Comparison of ENCODE assay signal across 21 cellular contexts in genomic region chr11:61528114-61528513, GRCh38. TPM values are rescaled to one million over a fixed set of nuclear protein-coding genes. Genes with fewer than 3 reads are reported as not detected.
A peak's percentile ranks its signal among the peaks of the same experiment; 100 is the strongest.
DNase-seq lines count a peak whose midpoint lies in the region; ATAC-seq, FAIRE-seq and TF ChIP-seq lines count a peak whose summit lies in the region.
"Had no signal": no experiment of that assay in that cellular context is flagged by ENCODE, and none has a peak within 500 bp of the region (broad histone marks: within the 10 kb centered on the region; RNA-seq: fewer than 3 reads in every experiment).

No MANE protein-coding gene starts in this region.

- H3K27me3 Mint-ChIP-seq in GM23338 (ENCODE audit: insufficient read depth, low read depth, poor library complexity) (peaks cover 13% of the 10 kb centered on the region), T-helper 17 cell (peaks cover 46% of the 10 kb centered on the region)

- H3K14ac ChIP-seq in H1 (ENCODE audit: insufficient read length), result no peak overlapping the region

- H3K27ac ChIP-seq in GM23338 (ENCODE audit: low read depth) (no peak overlapping the region), H1 (ENCODE audit: low read depth, low read length) (no peak overlapping the region), tibial artery (no peak overlapping the region)

- H2AFZ ChIP-seq in GM23338 (no peak overlapping the region), H1 (ENCODE audit: low read length) (no peak overlapping the region)

- H3K27ac Mint-ChIP-seq in GM23338, result no peak overlapping the region
- no peak overlapping the region for H3K27ac Mint-ChIP-seq in T-helper 17 cell
- H3K27ac Mint-ChIP-seq: CD14-positive monocyte, HFFc6, IgD-negative memory B cell had no signal

- no peak overlapping the region for H2AK5ac ChIP-seq in H1 (ENCODE audit: low read depth, low read length)

- no peak for TF ChIP-seq EP300 in H1 (IDR thresholded peaks at IDR 0.05; ENCODE audit: borderline replicate concordance in 1 of 2, low read depth in 2 of 2, low read length in 2 of 2)

- CTCF ChIA-PET in H1 (lab: Charles Lee; ENCODE audit: partially characterized antibody), result interaction anchor here (1.6 to 40.4 kb wide), 8 partner anchors 8 to 111 kb away, joined by 5 to 2106 read pairs (median 15); a partner anchor contains a TSS

- TF ChIP-seq POLR2A in H1 (IDR thresholded peaks at IDR 0.05; ENCODE audit: control extremely low read depth in 1 of 2, low read depth in 2 of 2, low read length in 2 of 2), result no peak

- no peak overlapping the region; the same call in 1 of the 2 replicates for H4K8ac ChIP-seq in H1 (ENCODE audit: extremely low read depth, insufficient read depth, low read length)

- no peak overlapping the region for H4K91ac ChIP-seq in H1 (replicated peaks; ENCODE audit: insufficient read length, low read length)

- H3K4me2 ChIP-seq in GM23338 (no peak overlapping the region), H1 (ENCODE audit: insufficient read depth in 1 of 2, low read depth in 2 of 2, low read length in 2 of 2) (no peak overlapping the region)

- no peak overlapping the region for H4K5ac ChIP-seq in H1 (ENCODE audit: insufficient read length, low read depth, low read length)

- H3K4me1 ChIP-seq in GM23338 (ENCODE audit: insufficient read depth) (no peaks in the 10 kb centered on the region), NT2/D1 (ENCODE audit: insufficient read depth, insufficient read length) (peaks cover 27% of the 10 kb centered on the region), H1 (replicated peaks in 1 of 4; ENCODE audit: control insufficient read depth in 3 of 4, insufficient read depth in 4 of 4, low read length in 3 of 4) (peaks cover 0 to 11% (median 4%) of the 10 kb centered on the region in 4 experiments; a peak in 5 of 7 replicates), tibial artery (no peaks in the 10 kb centered on the region)

- POLR2A ChIA-PET in H1 (lab: Charles Lee; ENCODE audit: partially characterized antibody), result interaction anchor here (1.7 kb wide), 1 partner anchor 15 kb away, joined by 5 read pairs; no protein-coding TSS in a partner anchor

- TF ChIP-seq RAD21 in H1 (IDR thresholded peaks at IDR 0.05 in 1 of 2, conservative IDR thresholded peaks at IDR 0.05 in 1 of 2; ENCODE audit: low read depth in 2 of 2, low read length in 2 of 2), result no peak

- FAIRE-seq in H1 (lab: Jason Lieb, UNC), result no peak
- FAIRE-seq: A204.1, GM19239, H54, HTR-8/SVneo had no signal

- DNase-seq in GM23338 (ENCODE audit: low spot score) (no peak), NT2/D1 (ENCODE audit: low read depth, low spot score) (no peak), H1 (ENCODE audit: low read depth in 1 of 2, low spot score in 2 of 2) (no peak), tibial artery (no peak), T-helper 17 cell (no peak)
- DNase-seq: ACHN; BE2C; CD4-positive, alpha-beta memory T cell; DMS79 treated with DMSO at 0.1 percent for 48 hours; GF-D8; HFFc6; KBM-7 had no signal

- no peak overlapping the region for H3K4me3 ChIP-seq in GM23338
- H3K4me3 ChIP-seq in NT2/D1 (ENCODE audit: insufficient read length, low read depth), result no peak overlapping the region
- H3K4me3 ChIP-seq in H1 (ENCODE audit: extremely low read depth in 1 of 4, insufficient read depth in 2 of 4, low read depth in 3 of 4, low read length in 4 of 4), result no peak overlapping the region
- H3K4me3 ChIP-seq in tibial artery, result no peak overlapping the region

- H3K9me3 ChIP-seq in NT2/D1 (ENCODE audit: insufficient read depth, low read length), result no peaks in the 10 kb centered on the region
- H3K9me3 ChIP-seq in H1 (ENCODE audit: insufficient read depth in 2 of 2, low read depth in 1 of 2, low read length in 1 of 2), result no peaks in the 10 kb centered on the region
- H3K9me3 ChIP-seq in tibial artery, result no peaks in the 10 kb centered on the region
- H3K9me3 ChIP-seq in T-helper 17 cell (ENCODE audit: control insufficient read depth, low read length, poor library complexity, severe bottlenecking), result no peaks in the 10 kb centered on the region
- H3K9me3 ChIP-seq: BE2C had no signal

- H3K9me2 ChIP-seq in GM23338 (ENCODE audit: insufficient read depth), result no peaks in the 10 kb centered on the region

- H3K36me3 ChIP-seq in GM23338 (ENCODE audit: insufficient read depth) (no peaks in the 10 kb centered on the region), NT2/D1 (ENCODE audit: insufficient read depth, insufficient read length, low read length) (no peaks in the 10 kb centered on the region), H1 (ENCODE audit: control insufficient read depth in 2 of 4, insufficient read depth in 4 of 4, low read length in 3 of 4) (no peaks in the 10 kb centered on the region), tibial artery (peaks cover 0 to 12% (median 0%) of the 10 kb centered on the region in 3 donors)
- H3K36me3 ChIP-seq: BE2C had no signal

- no peak overlapping the region for H3K23ac ChIP-seq in H1 (ENCODE audit: insufficient read length)

- H3K36me3 Mint-ChIP-seq in GM23338 (ENCODE audit: low read depth) (no peaks in the 10 kb centered on the region; the same call in 2 of the 3 replicates), T-helper 17 cell (ENCODE audit: low read depth) (peaks cover 6% of the 10 kb centered on the region)
- H3K36me3 Mint-ChIP-seq: CD14-positive monocyte; CD4-positive, alpha-beta memory T cell; IgD-negative memory B cell had no signal

- H3K4me3 Mint-ChIP-seq in GM23338 (no peak overlapping the region), T-helper 17 cell (no peak overlapping the region)
- H3K4me3 Mint-ChIP-seq: CD14-positive monocyte; CD4-positive, alpha-beta memory T cell; HFFc6; IgD-negative memory B cell had no signal

- no peaks in the 10 kb centered on the region for H3K9me3 Mint-ChIP-seq in GM23338
- H3K9me3 Mint-ChIP-seq: CD4-positive, alpha-beta memory T cell; HFFc6; IgD-negative memory B cell had no signal

- H3K23me2 ChIP-seq in H1 (ENCODE audit: low read depth, low read length), result no peaks in the 10 kb centered on the region

- H2BK12ac ChIP-seq in H1 (ENCODE audit: low read depth, low read length), result no peak overlapping the region

- H2BK20ac ChIP-seq in H1 (ENCODE audit: low read length), result peak overlapping the region; percentile 66; the same call in 1 of the 2 replicates

- no peaks in the 10 kb centered on the region for H3F3A ChIP-seq in GM23338 (replicated peaks; ENCODE audit: low read depth)

- H3K27me3 ChIP-seq in GM23338 (ENCODE audit: insufficient read depth), result no peaks in the 10 kb centered on the region
- no peaks in the 10 kb centered on the region for H3K27me3 ChIP-seq in NT2/D1 (ENCODE audit: insufficient read depth, insufficient read length)
- no peaks in the 10 kb centered on the region; a peak in 1 of 7 replicates for H3K27me3 ChIP-seq in H1 (replicated peaks in 1 of 4; ENCODE audit: control insufficient read depth in 3 of 4, extremely low read depth in 1 of 4, insufficient read depth in 3 of 4, low read length in 3 of 4)
- peaks cover 0 to 77% of the 10 kb centered on the region in 2 donors for H3K27me3 ChIP-seq in tibial artery
- H3K27me3 ChIP-seq: BE2C had no signal

- H3K9ac ChIP-seq in NT2/D1 (ENCODE audit: insufficient read length, low read depth) (peak overlapping the region; percentile 56), H1 (replicated peaks in 1 of 4; ENCODE audit: extremely low read depth in 1 of 4, low read depth in 3 of 4, low read length in 3 of 4) (no peak overlapping the region)

- no peak overlapping the region for H2BK120ac ChIP-seq in H1 (replicated peaks; ENCODE audit: low read depth, low read length)

- H3K79me2 ChIP-seq in GM23338 (replicated peaks; ENCODE audit: insufficient read depth), result no peaks in the 10 kb centered on the region
- no peaks in the 10 kb centered on the region for H3K79me2 ChIP-seq in H1 (ENCODE audit: control insufficient read depth in 1 of 2, insufficient read depth in 2 of 2, low read length in 2 of 2)

- peak; percentile 48 for ATAC-seq in GM23338
- no peak for ATAC-seq in HG02973 (IDR thresholded peaks at IDR 0.05; ENCODE audit: unreplicated experiment)
- no peak for ATAC-seq in GM18858 (IDR thresholded peaks at IDR 0.05; ENCODE audit: unreplicated experiment)
- no peak for ATAC-seq in T-helper 17 cell
- ATAC-seq: HCT116 had no signal

- no peak overlapping the region for H3K18ac ChIP-seq in H1 (ENCODE audit: extremely low read depth, low read length)

- H3K4me1 Mint-ChIP-seq in GM23338, result peaks cover 17% of the 10 kb centered on the region
- peaks cover 5% of the 10 kb centered on the region for H3K4me1 Mint-ChIP-seq in T-helper 17 cell
- H3K4me1 Mint-ChIP-seq: CD14-positive monocyte; CD4-positive, alpha-beta memory T cell; IgD-negative memory B cell had no signal

- no peak overlapping the region for H3K56ac ChIP-seq in H1 (replicated peaks; ENCODE audit: insufficient read length, low read depth, low read length)

- TF ChIP-seq CTCF in GM23338 (conservative IDR thresholded peaks at IDR 0.05; ENCODE audit: low read depth in 2 of 2) (no peak), H1 (IDR thresholded peaks at IDR 0.05; ENCODE audit: control extremely low read depth in 1 of 3, insufficient read depth in 1 of 3, low read depth in 1 of 3, low read length in 3 of 3) (no peak), tibial artery (IDR thresholded peaks at IDR 0.05) (no peak)

- 84% methylated on average over 10 of the region's 14 CpGs; no CpG with 5 or more reads in 1 of the 2 experiments for WGBS in H1 (ENCODE audit: extremely low coverage in 1 of 2, insufficient coverage in 1 of 2, insufficient read length in 1 of 2, insufficient replicate concordance in 2 of 2, low coverage in 1 of 2, low lambda C conversion rate in 2 of 2, missing lambda C conversion rate in 1 of 2), 2 experiments

- intact Hi-C loops in tibial artery (cut with DNase I; ENCODE audit: low total_unique reads), result no loop called here

- no peaks in the 10 kb centered on the region for H4K20me1 ChIP-seq in GM23338 (replicated peaks; ENCODE audit: insufficient read depth)
- H4K20me1 ChIP-seq in H1 (replicated peaks in 1 of 2; ENCODE audit: control insufficient read depth in 1 of 2, insufficient read depth in 2 of 2, low read length in 2 of 2), result peaks cover 0 to 5% of the 10 kb centered on the region in 2 experiments

- H3K4ac ChIP-seq in H1 (replicated peaks; ENCODE audit: insufficient read length, low read depth, low read length), result no peak overlapping the region

- no peaks in the 10 kb centered on the region for H3K79me1 ChIP-seq in H1 (ENCODE audit: low read depth, low read length)

- no peak overlapping the region for H2BK15ac ChIP-seq in H1 (ENCODE audit: low read length)

- H2BK5ac ChIP-seq in H1 (ENCODE audit: low read depth, low read length), result no peak overlapping the region

RNA-seq across cellular contexts. Expression of gene LRRC10B, which starts 19.6 kb away (rescaled TPM):
- total RNA-seq in GM23338 (2014; rRNA removed; shearing (Covaris generic)), result 0.08 and 1.6 TPM in 2 replicates
- 0.35 and 0.47 TPM in 2 replicates for polyA plus RNA-seq in GM23338 (2016; fragmentation: Nextera tagmentation; extraction: Ambion mirVana)
- total RNA-seq in H1 (2021; fragmentation: NEBNext Ultra II Directional; extraction: Animal tissue kit (Norgen Biotek cat#: 25700)), result 0.47 and 0.61 TPM in 2 replicates
- 0.71 and 1.1 TPM in 2 replicates for polyA plus RNA-seq in H1 (2011; rRNA removed)
- 0.58 TPM for polyA plus RNA-seq in H1 (2011; cell fraction: cytosol; rRNA removed)
- polyA plus RNA-seq in H1 (2011; cell fraction: nucleus; rRNA removed), result 1.1 TPM
- 0.15 to 0.57 TPM (median 0.38 TPM) in 4 replicates for polyA plus RNA-seq in H1 (2012, experiment 1 of 2)
- 0.66 TPM for polyA plus RNA-seq in H1 (2012, experiment 2 of 2)
- 0.51 TPM for polyA plus RNA-seq in H1 (2013, experiment 1 of 2)
- 0.53 TPM for polyA plus RNA-seq in H1 (2013, experiment 2 of 2)
- polyA minus RNA-seq in H1 (2011; rRNA and poly(A)+ RNA removed), result 0.27 and 0.79 TPM in 2 replicates
- polyA minus RNA-seq in H1 (2011; cell fraction: cytosol; rRNA and poly(A)+ RNA removed), result not detected
- 1.2 TPM for polyA minus RNA-seq in H1 (2011; cell fraction: nucleus; rRNA and poly(A)+ RNA removed)
- not detected for total RNA-seq in T-helper 17 cell
- total RNA-seq: CD4-positive, alpha-beta memory T cell; HFFc6 had no signal
- polyA plus RNA-seq: CD14-positive monocyte; CD4-positive, alpha-beta memory T cell; IgD-negative memory B cell had no signal

RNA-seq across cellular contexts. Expression of gene SYT7, which starts 52.8 kb away (rescaled TPM):
- total RNA-seq in GM23338 (2014; rRNA removed; shearing (Covaris generic)), result 7.0 and 10.3 TPM in 2 replicates
- 1.6 and 1.8 TPM in 2 replicates for polyA plus RNA-seq in GM23338 (2016; fragmentation: Nextera tagmentation; extraction: Ambion mirVana)
- total RNA-seq in H1 (2021; fragmentation: NEBNext Ultra II Directional; extraction: Animal tissue kit (Norgen Biotek cat#: 25700)), result 10.5 and 10.6 TPM in 2 replicates
- polyA plus RNA-seq in H1 (2011; rRNA removed), result 9.6 and 14.4 TPM in 2 replicates
- 9.2 TPM for polyA plus RNA-seq in H1 (2011; cell fraction: cytosol; rRNA removed)
- polyA plus RNA-seq in H1 (2011; cell fraction: nucleus; rRNA removed), result 23.5 TPM
- polyA plus RNA-seq in H1 (2012, experiment 1 of 2), result 9.2 to 16.6 TPM (median 13.7 TPM) in 4 replicates
- 7.6 TPM for polyA plus RNA-seq in H1 (2012, experiment 2 of 2)
- polyA plus RNA-seq in H1 (2013, experiment 1 of 2), result 10.6 TPM
- 10.5 TPM for polyA plus RNA-seq in H1 (2013, experiment 2 of 2)
- polyA minus RNA-seq in H1 (2011; rRNA and poly(A)+ RNA removed), result 5.7 and 8.6 TPM in 2 replicates
- 8.2 TPM for polyA minus RNA-seq in H1 (2011; cell fraction: cytosol; rRNA and poly(A)+ RNA removed)
- polyA minus RNA-seq in H1 (2011; cell fraction: nucleus; rRNA and poly(A)+ RNA removed), result 6.4 TPM
- not detected for total RNA-seq in T-helper 17 cell
- total RNA-seq: CD4-positive, alpha-beta memory T cell had no signal
- polyA plus RNA-seq: CD14-positive monocyte; CD4-positive, alpha-beta memory T cell; IgD-negative memory B cell had no signal
